In the genomic region with DNA sequence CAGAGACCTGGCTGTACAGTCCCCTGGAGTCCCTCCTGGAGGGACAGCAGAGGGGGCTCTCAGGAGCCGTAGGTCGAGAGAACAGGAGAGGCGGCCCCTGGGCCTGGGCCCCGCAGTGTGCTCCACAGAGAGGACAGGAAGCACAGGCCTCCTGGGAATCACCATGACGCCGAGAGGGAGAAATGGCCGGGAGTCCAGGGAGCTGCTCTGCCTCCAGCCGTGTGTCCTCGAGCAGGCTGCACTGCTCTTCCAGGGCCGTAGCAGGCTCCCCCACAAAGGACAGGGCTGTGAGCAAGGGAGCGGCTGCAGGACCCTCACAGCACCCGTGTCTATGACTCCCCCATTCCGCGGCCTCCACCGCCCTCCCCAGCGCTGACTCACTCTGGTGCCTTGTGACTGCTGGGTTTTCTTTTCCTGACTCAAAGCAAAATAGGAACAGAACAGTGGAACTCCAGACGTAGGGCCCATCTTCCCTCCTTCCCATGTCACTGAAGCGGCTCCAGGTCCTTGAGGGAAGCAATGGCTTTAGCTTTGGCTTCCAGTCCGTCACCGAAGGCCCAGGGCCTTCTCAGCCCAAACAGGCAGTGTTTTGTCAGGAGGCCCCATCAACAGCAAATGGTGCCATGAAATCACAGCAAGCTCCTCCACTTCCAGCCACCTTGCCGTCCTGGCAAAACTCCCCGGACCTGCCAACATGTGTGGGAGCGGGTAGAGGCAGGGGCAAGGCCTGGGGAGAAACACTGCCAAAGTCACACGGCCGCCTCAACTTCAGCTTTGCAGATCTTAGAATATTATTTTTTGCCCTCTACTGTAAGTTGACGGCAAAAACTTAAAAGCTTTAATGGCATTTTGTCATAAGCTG, we compare ENCODE assay signal across 9 cellular contexts.
DNase-seq lines count a peak whose midpoint lies in the region; ATAC-seq and TF ChIP-seq lines count a peak whose summit lies in the region.
"Had no signal": no experiment of that assay in that cellular context is flagged by ENCODE, and none has a peak within 500 bp of the region (broad histone marks: within the 10 kb centered on the region; RNA-seq: fewer than 3 reads in every experiment).

No MANE protein-coding gene starts in this region.

- ATAC-seq in omental fat pad (ENCODE audit: low FRiP score): peak; percentile 11
- no peak for ATAC-seq in HG02973 (IDR thresholded peaks at IDR 0.05; ENCODE audit: unreplicated experiment)
- no peak for ATAC-seq in HG02571 (IDR thresholded peaks at IDR 0.05; ENCODE audit: unreplicated experiment)

- in situ Hi-C loops in ACHN (cut with HindIII; ENCODE audit: low pct_ligation_motif_present, low pct_unique_long_range_greater_than_20kb, low sequenced_read_pairs): loop anchor here (25.0 kb wide), 1 partner anchor 103 kb away; a partner anchor contains a TSS
- in situ Hi-C loops in SK-MEL-5 (cut with HindIII; ENCODE audit: low pct_unique_long_range_greater_than_20kb, low sequenced_read_pairs): loop anchor here (25.0 kb wide), 1 partner anchor 103 kb away; a partner anchor contains a TSS

- no peak for TF ChIP-seq CTCF in omental fat pad (IDR thresholded peaks at IDR 0.05)

- DNase-seq in ACHN: peak; percentile 70
- peak; percentile 69 for DNase-seq in SK-MEL-5 (ENCODE audit: low read depth, low spot score)
- peak; percentile 89 for DNase-seq in foreskin melanocyte
- no peak for DNase-seq in omental fat pad (ENCODE audit: low spot score)
- DNase-seq in SHP77 treated with DMSO at 0.1 percent for 48 hours (lab: John Stamatoyannopoulos, UW): no peak
- no peak for DNase-seq in activated CD8-positive, alpha-beta memory T cell treated with anti-CD3 and anti-CD28 coated beads for 24 hours
- DNase-seq: effector memory CD4-positive, alpha-beta T cell had no signal

Comparison
In these comparisons a context has a peak if more than half of its experiments do, and no peak if none do; other contexts are left out.
1. DNase-seq: peak in ACHN (single experiment), SK-MEL-5 (single experiment) and foreskin melanocyte (single experiment); none in omental fat pad (single experiment), SHP77 treated with DMSO at 0.1 percent for 48 hours (single experiment) and activated CD8-positive, alpha-beta memory T cell treated with anti-CD3 and anti-CD28 coated beads for 24 hours (single experiment).